ENCODE assay signal across 8 cellular contexts in the genomic region with DNA sequence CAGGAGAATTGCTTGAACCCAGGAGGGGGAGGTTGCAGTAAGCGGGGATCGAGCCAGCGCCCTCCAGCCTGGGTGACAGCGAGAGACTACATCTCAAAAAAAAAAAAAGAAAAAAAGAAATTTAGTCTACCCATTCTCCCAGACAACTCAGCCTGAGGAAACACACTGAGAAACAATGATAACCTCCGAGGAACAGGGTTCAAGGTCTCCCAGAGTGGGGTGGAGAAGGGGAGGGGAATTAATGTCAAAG. TPM values are rescaled to one million over a fixed set of nuclear protein-coding genes. Genes with fewer than 3 reads are reported as not detected.
DNase-seq lines count a peak whose midpoint lies in the region; ATAC-seq and TF ChIP-seq lines count a peak whose summit lies in the region.

No MANE protein-coding gene starts in this region.

- no peaks in the 10 kb centered on the region for H3K27me3 Mint-ChIP-seq in naive B cell

- peak overlapping the region; percentile 91 for H3K27ac ChIP-seq in KOPT-K1 (ENCODE audit: low read depth, low read length, poor library complexity, severe bottlenecking)
- H3K27ac ChIP-seq in colonic mucosa = peak overlapping the region; percentile 98

- peak overlapping the region in 1 of 2 donors; percentile 82 for H3K9ac ChIP-seq in colonic mucosa (ENCODE audit: low read depth in 2 of 2, low read length in 2 of 2)

- H3K9me3 ChIP-seq in KOPT-K1 (ENCODE audit: insufficient read depth, low read length, poor library complexity, severe bottlenecking) (no peaks in the 10 kb centered on the region), colonic mucosa (no peaks in the 10 kb centered on the region)

- ATAC-seq in naive B cell (ENCODE audit: low read depth in 2 of 2) = no peak
- ATAC-seq in HG03571 (IDR thresholded peaks at IDR 0.05; ENCODE audit: unreplicated experiment) = no peak
- ATAC-seq in HG03469 (IDR thresholded peaks at IDR 0.05; ENCODE audit: unreplicated experiment) = no peak
- ATAC-seq in HG03521 (IDR thresholded peaks at IDR 0.05; ENCODE audit: unreplicated experiment) = no peak

- H3K27ac Mint-ChIP-seq in naive B cell = peak overlapping the region; percentile 93 to 96 (median 95)

- DNase-seq in AG09309 (ENCODE audit: low read depth) (no peak), colonic mucosa (no peak), naive B cell (no peak)
- no peak for DNase-seq in activated CD8-positive, alpha-beta memory T cell treated with anti-CD3 and anti-CD28 coated beads for 24 hours

- H3K4me3 ChIP-seq in AG09309 (ENCODE audit: control insufficient read depth, low read depth, low read length) (peak overlapping the region; percentile 96), colonic mucosa (peak overlapping the region; percentile 99)

- no peaks in the 10 kb centered on the region for H3K36me3 ChIP-seq in KOPT-K1 (ENCODE audit: insufficient read depth, low read length)
- no peaks in the 10 kb centered on the region for H3K36me3 ChIP-seq in colonic mucosa

- H3K9me3 Mint-ChIP-seq in naive B cell = no peaks in the 10 kb centered on the region

- H3K27me3 ChIP-seq in colonic mucosa = no peaks in the 10 kb centered on the region

- H3K4me1 Mint-ChIP-seq in naive B cell = peaks cover 28 to 38% (median 30%) of the 10 kb centered on the region in 3 donors

- H3K36me3 Mint-ChIP-seq in naive B cell = peaks cover 0 to 5% of the 10 kb centered on the region in 2 donors

- H3K4me3 Mint-ChIP-seq in naive B cell = peak overlapping the region; percentile 73 to 100 (median 96)

- H3K4me1 ChIP-seq in colonic mucosa = peaks cover 11% of the 10 kb centered on the region

- intact Hi-C loops in colonic mucosa (cut with DNase I) = no loop called here

- TF ChIP-seq CTCF in AG09309 (IDR thresholded peaks at IDR 0.05; ENCODE audit: control insufficient read depth, insufficient read depth, low read depth, low read length, missing control alignments) = no peak
- no peak for TF ChIP-seq CTCF in colonic mucosa (IDR thresholded peaks at IDR 0.05)

RNA-seq across cellular contexts. Expression of gene VASP, which starts 1.4 kb away (rescaled TPM):
- 100 to 1,000 TPM; 236 to 261 TPM for total RNA-seq in colonic mucosa
- 10 to 100 TPM; 51.5 to 87.2 (median 64.3) TPM for polyA plus RNA-seq in naive B cell (ENCODE audit: low read depth in 6 of 6)

RNA-seq across cellular contexts. Expression of gene PPM1N, which starts 7.7 kb away (rescaled TPM):
- 1 to 10 TPM in 1 of 2 donors, under 1 TPM in 1; 0.67 to 1.7 TPM for total RNA-seq in colonic mucosa
- polyA plus RNA-seq in naive B cell (ENCODE audit: low read depth in 6 of 6) = 1 to 10 TPM; 1.6 to 3.4 (median 2.4) TPM

RNA-seq across cellular contexts. Expression of gene RTN2, which starts 9.1 kb away (rescaled TPM):
- 1 to 10 TPM; 4.9 to 8.4 TPM for total RNA-seq in colonic mucosa
- under 1 TPM in 3 of 6 donors, not detected in 3; 0.28 to 0.58 (median 0.47) TPM for polyA plus RNA-seq in naive B cell (ENCODE audit: low read depth in 6 of 6)

RNA-seq across cellular contexts. Expression of gene FOSB, which starts 38.1 kb away (rescaled TPM):
- total RNA-seq in colonic mucosa = 1 to 10 TPM; 1.5 to 3.4 TPM
- polyA plus RNA-seq in naive B cell (ENCODE audit: low read depth in 6 of 6) = 100 to 1,000 TPM in 1 of 6 donors, 10 to 100 TPM in 5; 26.6 to 110 (median 82.1) TPM
